Comparison of ENCODE assay signal across 9 cellular contexts in the genomic region with DNA sequence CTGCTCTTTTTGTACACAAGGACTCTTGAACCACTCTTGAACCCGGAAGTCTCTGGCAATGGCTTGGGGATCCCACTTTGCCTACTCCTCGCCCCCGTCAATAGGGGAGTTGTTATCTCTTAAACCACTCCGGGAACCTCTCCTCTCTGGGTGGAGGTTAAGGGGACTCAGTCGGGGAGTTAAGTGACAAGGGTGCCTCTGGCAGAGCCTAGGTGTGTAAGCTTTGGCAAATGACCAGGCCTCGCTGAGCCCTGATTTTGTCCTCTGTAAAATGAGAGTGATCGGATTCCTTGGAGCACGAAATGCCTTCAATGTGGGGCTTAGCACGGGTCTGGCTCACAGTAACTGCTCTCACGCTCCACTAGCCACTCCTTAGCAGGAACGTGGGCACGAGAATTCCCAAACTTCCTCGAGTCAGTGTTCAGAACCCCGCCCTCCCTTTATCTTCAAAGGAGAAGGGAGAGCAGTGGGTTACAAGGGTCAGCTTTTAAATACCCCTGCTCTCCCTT.
DNase-seq lines count a peak whose midpoint lies in the region; ATAC-seq, FAIRE-seq and TF ChIP-seq lines count a peak whose summit lies in the region.
"Had no signal": no experiment of that assay in that cellular context is flagged by ENCODE, and none has a peak within 500 bp of the region (broad histone marks: within the 10 kb centered on the region; RNA-seq: fewer than 3 reads in every experiment).

No MANE protein-coding gene starts in this region.

- FAIRE-seq in RCC 7860 (lab: Jason Lieb, UNC), result no peak

- no peaks in the 10 kb centered on the region for H3K36me3 ChIP-seq in spleen

- H3K27me3 Mint-ChIP-seq in activated B cell treated with CpG ODN at 0.5 μM for 24 hours, result peaks cover 12% of the 10 kb centered on the region

- TF ChIP-seq CTCF in HFF-Myc (IDR thresholded peaks at IDR 0.05; ENCODE audit: low read depth, low read length, missing control alignments) (no peak), activated B cell treated with CpG ODN at 0.5 μM for 24 hours (IDR thresholded peaks at IDR 0.05) (no peak), spleen (IDR thresholded peaks at IDR 0.05 in 8 of 11, conservative IDR thresholded peaks at IDR 0.05 in 3 of 11) (no peak)

- peak overlapping the region; percentile 81 for H3K4me3 Mint-ChIP-seq in activated B cell treated with CpG ODN at 0.5 μM for 24 hours

- TF ChIP-seq POLR2A in spleen (IDR thresholded peaks at IDR 0.05), result no peak

- CTCF ChIA-PET in activated B cell treated with CpG ODN at 0.5 μM for 24 hours (lab: Charles Lee), result interaction anchor here (0.7 to 7.7 kb wide), 11 partner anchors 19 to 605 kb away, joined by 3 to 247 read pairs (median 5); a partner anchor contains a TSS

- no peak for ATAC-seq in activated B cell treated with CpG ODN at 0.5 μM for 24 hours (ENCODE audit: low read depth)
- ATAC-seq in HG03432 (IDR thresholded peaks at IDR 0.05; ENCODE audit: unreplicated experiment), result no peak
- no peak for ATAC-seq in HG02642 (IDR thresholded peaks at IDR 0.05; ENCODE audit: poor library complexity, unreplicated experiment)

- H3K4me3 ChIP-seq in HFF-Myc (replicated peaks; ENCODE audit: low read depth, low read length), result peak overlapping the region; percentile 38
- H3K4me3 ChIP-seq in iPS-18c (ENCODE audit: insufficient read depth, low read depth, low read length), result peak overlapping the region; percentile 63; the same call in 1 of the 2 replicates
- peak overlapping the region in 5 of 8 donors; percentile 64 to 83 (median 78) for H3K4me3 ChIP-seq in spleen

- H3K36me3 Mint-ChIP-seq in activated B cell treated with CpG ODN at 0.5 μM for 24 hours (ENCODE audit: low read depth), result no peaks in the 10 kb centered on the region

- H3K4me1 Mint-ChIP-seq in activated B cell treated with CpG ODN at 0.5 μM for 24 hours, result peaks cover 21% of the 10 kb centered on the region

- peaks cover 3% of the 10 kb centered on the region for H3K9me3 ChIP-seq in iPS-18c (ENCODE audit: control insufficient read depth, insufficient read depth, low read length)
- no peaks in the 10 kb centered on the region for H3K9me3 ChIP-seq in spleen

- intact Hi-C loops in activated B cell treated with CpG ODN at 0.5 μM for 24 hours (cut with micrococcal nuclease), result loop anchor here (2.0 to 10.0 kb wide), 3 partner anchors 189 to 1399 kb away; a partner anchor contains a TSS
- intact Hi-C loops in spleen (cut with DNase I; ENCODE audit: low total_unique reads), result loop anchor here (5.0 kb wide), 1 partner anchor 342 kb away; no protein-coding TSS in a partner anchor

- WGBS in spleen, 5 donors, result 77 to 91% (median 82%) methylated on average over 14 of the region's 14 CpGs

- POLR2A ChIA-PET in activated B cell treated with CpG ODN at 0.5 μM for 24 hours (lab: Charles Lee), result interaction anchor here (0.6 to 1.7 kb wide), 2 partner anchors 218 to 343 kb away, joined by 4 to 7 read pairs; no protein-coding TSS in a partner anchor

- peak overlapping the region in 1 of 8 donors; percentile 69 for H3K27ac ChIP-seq in spleen

- H3K27me3 ChIP-seq in spleen (replicated peaks in 1 of 7), result peaks cover 0 to 13% (median 0%) of the 10 kb centered on the region in 7 donors

- H3K9me3 Mint-ChIP-seq in activated B cell treated with CpG ODN at 0.5 μM for 24 hours, result no peaks in the 10 kb centered on the region

- DNase-seq in HFF-Myc (ENCODE audit: extremely low read depth, low read depth), result no peak
- no peak for DNase-seq in activated B cell treated with CpG ODN at 0.5 μM for 24 hours
- no peak for DNase-seq in spleen
- no peak for DNase-seq in T1000 (lab: John Stamatoyannopoulos, UW)
- DNase-seq in RCC 7860 (ENCODE audit: low spot score), result no peak
- DNase-seq: NCI-H187 treated with DMSO at 0.1 percent for 48 hours had no signal

- H3K4me1 ChIP-seq in spleen, result peaks cover 0 to 36% (median 28%) of the 10 kb centered on the region in 6 donors

- H3K27ac Mint-ChIP-seq in activated B cell treated with CpG ODN at 0.5 μM for 24 hours, result no peak overlapping the region
